Comparison of ENCODE assay signal across 8 cellular contexts in the genomic region with DNA sequence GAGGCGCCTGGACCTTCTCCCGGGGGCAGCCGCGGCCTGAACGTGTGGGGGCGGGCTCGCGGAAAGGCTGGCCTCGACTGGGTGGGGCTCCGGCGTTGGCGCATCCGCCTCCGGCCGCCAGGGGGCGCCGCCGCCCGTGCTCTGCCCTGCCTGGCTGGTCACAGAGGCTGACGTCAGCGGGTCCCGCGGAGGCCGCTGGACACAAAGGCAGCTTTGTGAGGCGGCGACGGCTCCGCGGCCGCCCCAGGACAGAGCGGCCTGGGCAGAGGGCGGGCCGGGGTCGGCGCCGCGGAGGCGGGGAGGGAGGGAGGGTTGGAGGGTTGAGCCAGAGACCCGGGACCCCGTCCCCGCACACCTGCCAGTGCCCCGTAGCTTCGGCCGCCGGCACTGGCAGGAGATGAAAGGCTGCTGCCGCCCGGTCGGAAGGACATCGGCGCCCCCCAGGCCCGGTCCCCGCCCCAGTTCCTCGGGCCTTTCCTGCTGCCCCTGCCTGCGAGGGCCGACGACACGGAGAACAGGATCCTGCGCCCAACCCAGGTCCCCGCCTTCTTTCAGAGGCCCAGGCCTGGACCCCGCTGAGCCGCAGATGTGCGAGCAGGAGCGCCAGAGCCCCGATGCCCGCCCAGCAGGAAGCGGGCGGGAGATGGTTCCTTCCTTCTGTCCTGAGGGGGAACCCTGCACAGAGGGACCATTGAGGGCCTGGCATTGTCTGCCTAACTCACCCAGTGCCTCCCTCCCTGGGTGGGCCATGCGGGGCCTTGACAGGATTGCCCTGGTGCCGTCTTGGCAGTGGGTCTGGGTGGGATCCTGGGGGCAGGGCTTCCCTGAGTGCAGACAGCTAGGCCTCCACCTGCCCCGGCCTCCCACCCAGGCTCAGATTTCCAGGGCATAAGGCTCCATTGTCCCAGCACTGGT. TPM values are rescaled to one million over a fixed set of nuclear protein-coding genes. Genes with fewer than 3 reads are reported as not detected.
DNase-seq lines count a peak whose midpoint lies in the region; ATAC-seq and TF ChIP-seq lines count a peak whose summit lies in the region.

No MANE protein-coding gene starts in this region.

- peak overlapping the region; percentile 6 for H3K9ac ChIP-seq in parathyroid adenoma

- intact Hi-C loops in Right ventricle myocardium inferior (cut with DNase I): loop anchor here (1.0 kb wide), 1 partner anchor 64 kb away; no protein-coding TSS in a partner anchor
- intact Hi-C loops in tibial artery (cut with DNase I; ENCODE audit: low total_unique reads): no loop called here

- no peaks in the 10 kb centered on the region for H3K27me3 Mint-ChIP-seq in activated naive CD8-positive, alpha-beta T cell treated with anti-CD3 and anti-CD28 coated beads, Interleukin-2, amount 10 ng/mL, durations not matched to agents 7 days and 5 days

- H3K27ac ChIP-seq in parathyroid adenoma (peak overlapping the region; percentile 89), tibial artery (peak overlapping the region; percentile 97 to 100)

- ATAC-seq in GM21717 (IDR thresholded peaks at IDR 0.05; ENCODE audit: unreplicated experiment) (peak; percentile 76), Right ventricle myocardium inferior (peak; percentile 86)
- peak; percentile 94 for ATAC-seq in activated naive CD8-positive, alpha-beta T cell treated with anti-CD3 and anti-CD28 coated beads, Interleukin-2, amount 10 ng/mL, durations not matched to agents 7 days and 5 days (ENCODE audit: low read depth)

- peaks cover 5% of the 10 kb centered on the region for H3K4me1 Mint-ChIP-seq in activated naive CD8-positive, alpha-beta T cell treated with anti-CD3 and anti-CD28 coated beads, Interleukin-2, amount 10 ng/mL, durations not matched to agents 7 days and 5 days

- peak overlapping the region; percentile 61 for H2AFZ ChIP-seq in parathyroid adenoma

- no peaks in the 10 kb centered on the region for H3K9me3 Mint-ChIP-seq in activated naive CD8-positive, alpha-beta T cell treated with anti-CD3 and anti-CD28 coated beads, Interleukin-2, amount 10 ng/mL, durations not matched to agents 7 days and 5 days

- H3K79me2 ChIP-seq in parathyroid adenoma: peaks cover 3% of the 10 kb centered on the region

- in situ Hi-C loops in G401 (cut with HindIII; ENCODE audit: low sequenced_read_pairs): loop anchor here (10.0 kb wide), 1 partner anchor 95 kb away; the partner anchor contains the start of genes CYB561D2, NPRL2 and TMEM115

- POLR2A ChIA-PET in activated naive CD8-positive, alpha-beta T cell treated with anti-CD3 and anti-CD28 coated beads, Interleukin-2, amount 10 ng/mL, durations not matched to agents 7 days and 5 days (lab: Charles Lee): interaction anchor here (0.7 to 2.8 kb wide), 10 partner anchors 14 to 77 kb away, joined by 3 to 14 read pairs (median 3); partner anchors contain the start of genes GNAI2, HYAL3, NAA80 and TUSC2

- TF ChIP-seq CTCF in parathyroid adenoma (IDR thresholded peaks at IDR 0.05) (peak; percentile 99), tibial artery (IDR thresholded peaks at IDR 0.05) (peak; percentile 98 to 99)

- H3K4me3 Mint-ChIP-seq in activated naive CD8-positive, alpha-beta T cell treated with anti-CD3 and anti-CD28 coated beads, Interleukin-2, amount 10 ng/mL, durations not matched to agents 7 days and 5 days: peak overlapping the region; percentile 72

- H3K4me2 ChIP-seq in parathyroid adenoma (ENCODE audit: low read length): peak overlapping the region; percentile 45

- H3K27me3 ChIP-seq in parathyroid adenoma (ENCODE audit: control insufficient read depth, insufficient read depth, low read length) (no peaks in the 10 kb centered on the region), tibial artery (no peaks in the 10 kb centered on the region)

- H3K9me3 ChIP-seq in parathyroid adenoma (ENCODE audit: control insufficient read depth, low read length) (no peaks in the 10 kb centered on the region), tibial artery (no peaks in the 10 kb centered on the region)

- H3K4me3 ChIP-seq in parathyroid adenoma (ENCODE audit: low read depth, low read length) (peak overlapping the region; percentile 25), tibial artery (peak overlapping the region; percentile 67 to 69)

- H3K36me3 Mint-ChIP-seq in activated naive CD8-positive, alpha-beta T cell treated with anti-CD3 and anti-CD28 coated beads, Interleukin-2, amount 10 ng/mL, durations not matched to agents 7 days and 5 days: peaks cover 18% of the 10 kb centered on the region

- H3K27ac Mint-ChIP-seq in activated naive CD8-positive, alpha-beta T cell treated with anti-CD3 and anti-CD28 coated beads, Interleukin-2, amount 10 ng/mL, durations not matched to agents 7 days and 5 days: peak overlapping the region; percentile 90

- H3K4me1 ChIP-seq in parathyroid adenoma (peaks cover 31% of the 10 kb centered on the region), tibial artery (peaks cover 4 to 54% (median 42%) of the 10 kb centered on the region in 4 donors)

- H3K36me3 ChIP-seq in parathyroid adenoma (ENCODE audit: control insufficient read depth, insufficient read depth, low read length) (no peaks in the 10 kb centered on the region), tibial artery (peaks cover 24 to 33% (median 33%) of the 10 kb centered on the region in 3 donors)

- DNase-seq in G401 (ENCODE audit: low spot score): peak; percentile 90
- DNase-seq in LHCN-M2 (ENCODE audit: low read depth): peak; percentile 85
- DNase-seq in SKM-1 (lab: John Stamatoyannopoulos, UW; ENCODE audit: unreplicated experiment): peak; percentile 80
- peak; percentile 93 for DNase-seq in activated naive CD8-positive, alpha-beta T cell treated with anti-CD3 and anti-CD28 coated beads, Interleukin-2, amount 10 ng/mL, durations not matched to agents 7 days and 5 days
- peak; percentile 97 for DNase-seq in Right ventricle myocardium inferior (ENCODE audit: missing footprints)
- DNase-seq in tibial artery: peak; percentile 91 to 97

RNA-seq across cellular contexts. Expression of gene SEMA3B, which starts 8.7 kb away (rescaled TPM):
- 68.1 and 81.8 TPM in 2 replicates for total RNA-seq in G401 (2014; rRNA removed; shearing (Covaris generic))
- total RNA-seq in LHCN-M2 (2014; rRNA removed) (2.1 and 4.1 TPM in 2 replicates), Right ventricle myocardium inferior (19.8 TPM)
- polyA plus RNA-seq in LHCN-M2 (2012): 5.0 TPM
- total RNA-seq in activated naive CD8-positive, alpha-beta T cell treated with anti-CD3 and anti-CD28 coated beads, Interleukin-2, amount 10 ng/mL, durations not matched to agents 7 days and 5 days: 1 to 10 TPM in 1 of 2 experiments, under 1 TPM in 1; 0.36 to 1.0 TPM

RNA-seq across cellular contexts. Expression of gene LSMEM2, which starts 18.6 kb away (rescaled TPM):
- 1.6 TPM in 1 of 2 replicates, not detected in the other for total RNA-seq in G401 (2014; rRNA removed; shearing (Covaris generic))
- total RNA-seq in LHCN-M2 (2014; rRNA removed): not detected in 2 replicates
- polyA plus RNA-seq in LHCN-M2 (2012): not detected
- total RNA-seq in activated naive CD8-positive, alpha-beta T cell treated with anti-CD3 and anti-CD28 coated beads, Interleukin-2, amount 10 ng/mL, durations not matched to agents 7 days and 5 days: not detected
- total RNA-seq in Right ventricle myocardium inferior: 29.8 TPM

RNA-seq across cellular contexts. Expression of gene GNAI2, which starts 24.3 kb away (rescaled TPM):
- total RNA-seq in G401 (2014; rRNA removed; shearing (Covaris generic)): 67.4 and 104 TPM in 2 replicates
- total RNA-seq in LHCN-M2 (2014; rRNA removed): 297 and 323 TPM in 2 replicates
- 515 TPM for polyA plus RNA-seq in LHCN-M2 (2012)
- total RNA-seq in activated naive CD8-positive, alpha-beta T cell treated with anti-CD3 and anti-CD28 coated beads, Interleukin-2, amount 10 ng/mL, durations not matched to agents 7 days and 5 days: 100 to 1,000 TPM; 435 to 448 TPM
- 153 TPM for total RNA-seq in Right ventricle myocardium inferior

RNA-seq across cellular contexts. Expression of gene IFRD2, which starts 31.9 kb away (rescaled TPM):
- total RNA-seq in G401 (2014; rRNA removed; shearing (Covaris generic)): 88.7 and 97.4 TPM in 2 replicates
- 127 and 129 TPM in 2 replicates for total RNA-seq in LHCN-M2 (2014; rRNA removed)
- polyA plus RNA-seq in LHCN-M2 (2012): 57.0 TPM
- total RNA-seq in activated naive CD8-positive, alpha-beta T cell treated with anti-CD3 and anti-CD28 coated beads, Interleukin-2, amount 10 ng/mL, durations not matched to agents 7 days and 5 days: 10 to 100 TPM; 50.0 to 59.0 TPM
- 69.4 TPM for total RNA-seq in Right ventricle myocardium inferior

RNA-seq across cellular contexts. Expression of gene HYAL3, which starts 38.9 kb away (rescaled TPM):
- total RNA-seq in G401 (2014; rRNA removed; shearing (Covaris generic)): 7.9 and 10.0 TPM in 2 replicates
- total RNA-seq in LHCN-M2 (2014; rRNA removed) (4.2 and 6.9 TPM in 2 replicates), Right ventricle myocardium inferior (1.4 TPM)
- 3.7 TPM for polyA plus RNA-seq in LHCN-M2 (2012)
- total RNA-seq in activated naive CD8-positive, alpha-beta T cell treated with anti-CD3 and anti-CD28 coated beads, Interleukin-2, amount 10 ng/mL, durations not matched to agents 7 days and 5 days: 1 to 10 TPM; 5.9 to 7.0 TPM

Comparison
In these comparisons a context has a peak if more than half of its experiments do, and no peak if none do; other contexts are left out.
1. Peak in every context shown above with its lines: DNase-seq, ATAC-seq, H3K4me3 ChIP-seq and H3K27ac ChIP-seq.
2. RNA of gene LSMEM2, which starts 18.6 kb away (total RNA-seq): 29.8 TPM in Right ventricle myocardium inferior (single experiment); 1.6 TPM in G401, not detected in activated naive CD8-positive, alpha-beta T cell treated with anti-CD3 and anti-CD28 coated beads, Interleukin-2, amount 10 ng/mL, durations not matched to agents 7 days and 5 days and not detected in LHCN-M2; every median in the first group is over 10 times any median in the second.